In genomic region chr12:103273645-103274044, GRCh38 we compare ENCODE assay signal across 22 cellular contexts.
DNase-seq lines count a peak whose midpoint lies in the region; ATAC-seq and TF ChIP-seq lines count a peak whose summit lies in the region.
"Had no signal": no experiment of that assay in that cellular context is flagged by ENCODE, and none has a peak within 500 bp of the region (broad histone marks: within the 10 kb centered on the region; RNA-seq: fewer than 3 reads in every experiment).

No MANE protein-coding gene starts in this region.

- peak; percentile 56 for ATAC-seq in GM18502 (IDR thresholded peaks at IDR 0.05; ENCODE audit: poor library complexity, unreplicated experiment)
- ATAC-seq in HG03565 (IDR thresholded peaks at IDR 0.05; ENCODE audit: unreplicated experiment) = no peak
- ATAC-seq in GM21737 (IDR thresholded peaks at IDR 0.05; ENCODE audit: unreplicated experiment) = no peak
- ATAC-seq: K562, Right ventricle myocardium inferior, sciatic nerve had no signal

- no peaks in the 10 kb centered on the region for H3K9me2 ChIP-seq in MM.1S (replicated peaks; ENCODE audit: insufficient read depth, low read length)

- H4K20me1 ChIP-seq in MM.1S (ENCODE audit: insufficient read depth, low read length) = no peaks in the 10 kb centered on the region

- H3K9me3 ChIP-seq in MM.1S (replicated peaks; ENCODE audit: insufficient read depth, low read length) (no peaks in the 10 kb centered on the region), endocrine pancreas (ENCODE audit: control insufficient read depth, low read length) (no peaks in the 10 kb centered on the region)
- H3K9me3 ChIP-seq: BE2C, esophagus muscularis mucosa, HAP-1, thyroid gland had no signal

- H3K79me2 ChIP-seq in MM.1S (ENCODE audit: low read length) = no peaks in the 10 kb centered on the region

- peaks cover 17% of the 10 kb centered on the region for H3K4me1 ChIP-seq in MM.1S (ENCODE audit: low read length)
- H3K4me1 ChIP-seq in endocrine pancreas (ENCODE audit: control insufficient read depth, insufficient read depth, low read length) = peaks cover 12% of the 10 kb centered on the region
- H3K4me1 ChIP-seq: esophagus muscularis mucosa, HAP-1, thyroid gland had no signal

- H2AFZ ChIP-seq in MM.1S (ENCODE audit: low read length) = 0 out of 2 replicates have a peak overlapping the region, but pooled peaks have one; percentile 9

- 0 out of 2 replicates have a peak overlapping the region, but pooled peaks have one; percentile 8 for H3K4me3 ChIP-seq in MM.1S (ENCODE audit: low read length)
- H3K4me3 ChIP-seq in endocrine pancreas (ENCODE audit: control insufficient read depth, insufficient read depth, low read length) = peak overlapping the region; percentile 45
- H3K4me3 ChIP-seq: coronary artery, esophagus muscularis mucosa, HAP-1, K562, thyroid gland had no signal

- TF ChIP-seq CTCF in MM.1S (IDR thresholded peaks at IDR 0.05; ENCODE audit: low read length) = no peak

- no peaks in the 10 kb centered on the region for H3K36me3 ChIP-seq in MM.1S (replicated peaks; ENCODE audit: insufficient read depth, low read length)
- H3K36me3 ChIP-seq in endocrine pancreas (ENCODE audit: control insufficient read depth, insufficient read depth, low read length) = no peaks in the 10 kb centered on the region
- H3K36me3 ChIP-seq: BE2C, esophagus muscularis mucosa, HAP-1, thyroid gland had no signal

- no peak overlapping the region for H3K27ac ChIP-seq in MM.1S (ENCODE audit: low read length)
- H3K27ac ChIP-seq: coronary artery, esophagus muscularis mucosa, thyroid gland had no signal

- H3F3A ChIP-seq in MM.1S (ENCODE audit: insufficient read depth, low read length) = no peaks in the 10 kb centered on the region

- no peaks in the 10 kb centered on the region for H3K27me3 ChIP-seq in MM.1S (replicated peaks; ENCODE audit: insufficient read depth, low read length)
- H3K27me3 ChIP-seq in endocrine pancreas (ENCODE audit: control insufficient read depth, insufficient read depth, low read length) = no peaks in the 10 kb centered on the region
- H3K27me3 ChIP-seq: BE2C, esophagus muscularis mucosa, thyroid gland had no signal

- peak overlapping the region; percentile 24; the same call in 1 of the 2 replicates for H3K4me2 ChIP-seq in MM.1S (ENCODE audit: low read depth, low read length)

- DNase-seq in DMS53 treated with DMSO at 0.1 percent for 48 hours (lab: John Stamatoyannopoulos, UW; ENCODE audit: unreplicated experiment) (peak; percentile 95), MM.1S (peak; percentile 71), NCI-H446 treated with DMSO at 0.1 percent for 48 hours (lab: John Stamatoyannopoulos, UW) (no peak)
- DNase-seq in NK-92 treated with Interleukin-12 subunit alpha and Interleukin-12 subunit beta, amount 100 ng/mL, for 24 hours (lab: John Stamatoyannopoulos, UW) = no peak
- DNase-seq: activated naive CD4-positive, alpha-beta T cell treated with Interleukin-2 at 50 U/mL for 16 hours; BE2C; head of caudate nucleus; kidney; stimulated activated CD4-positive, alpha-beta T cell treated with anti-CD3 and anti-CD28 coated beads, Interleukin-2, amount 100 ng/mL, for 48 hours; stimulated activated CD8-positive, alpha-beta memory T cell treated with anti-CD3 and anti-CD28 coated beads, Interleukin-4, amount 100 ng/mL, for 48 hours; T-helper 2 cell; thyroid gland had no signal

- H3K9ac ChIP-seq in MM.1S (ENCODE audit: low read length) (no peak overlapping the region; the same call in 1 of the 2 replicates), endocrine pancreas (ENCODE audit: control insufficient read depth, insufficient read depth, low read length) (no peak overlapping the region)

Comparison
In these comparisons a context has a peak if more than half of its experiments do, and no peak if none do; other contexts are left out.
1. DNase-seq: peak in DMS53 treated with DMSO at 0.1 percent for 48 hours (single experiment) and MM.1S (single experiment); none in NK-92 treated with Interleukin-12 subunit alpha and Interleukin-12 subunit beta, amount 100 ng/mL, for 24 hours (single experiment) and NCI-H446 treated with DMSO at 0.1 percent for 48 hours (single experiment).